Comparison of ENCODE assay signal across 17 cellular contexts in the genomic region with DNA sequence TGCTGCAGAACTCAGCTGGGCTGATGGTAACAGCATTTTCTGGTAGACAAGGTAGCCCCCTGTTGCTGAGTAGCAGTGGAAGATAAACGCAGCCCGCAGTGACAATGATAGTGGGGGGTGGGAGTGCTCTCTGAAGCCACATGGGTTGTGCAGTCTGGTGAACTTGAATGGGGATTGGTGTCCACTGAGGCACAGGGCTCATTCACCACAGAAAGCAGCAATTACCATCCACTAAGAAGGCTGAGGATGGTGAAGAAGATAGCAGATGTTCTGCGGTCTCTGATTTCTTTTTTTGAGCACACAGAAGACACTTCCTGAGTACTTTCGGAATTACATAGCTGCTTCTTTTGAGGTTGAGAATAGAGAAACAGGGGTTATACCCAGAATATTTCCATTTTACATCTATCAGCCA.
DNase-seq lines count a peak whose midpoint lies in the region; ATAC-seq and TF ChIP-seq lines count a peak whose summit lies in the region.
"Had no signal": no experiment of that assay in that cellular context is flagged by ENCODE, and none has a peak within 500 bp of the region (broad histone marks: within the 10 kb centered on the region; RNA-seq: fewer than 3 reads in every experiment).

No MANE protein-coding gene starts in this region.

- ATAC-seq in GM21360 (IDR thresholded peaks at IDR 0.05; ENCODE audit: unreplicated experiment) (peak; percentile 79), HG03039 (IDR thresholded peaks at IDR 0.05; ENCODE audit: unreplicated experiment) (peak; percentile 79), heart right ventricle (no peak)
- ATAC-seq: HCT116 had no signal

- peak overlapping the region; percentile 94 for H3K27ac ChIP-seq in OCI-LY3 (ENCODE audit: low read length)
- H3K27ac ChIP-seq in heart right ventricle = no peak overlapping the region
- H3K27ac ChIP-seq: thoracic aorta had no signal

- no peaks in the 10 kb centered on the region for H3K36me3 ChIP-seq in OCI-LY3 (replicated peaks; ENCODE audit: low read depth, low read length)
- no peaks in the 10 kb centered on the region for H3K36me3 ChIP-seq in heart right ventricle
- H3K36me3 ChIP-seq: thoracic aorta had no signal

- H3K9ac ChIP-seq in OCI-LY3 (ENCODE audit: low read length) = peak overlapping the region; percentile 79

- WGBS in heart right ventricle, 2 donors = 79 to 84% methylated on average over 4 of the region's 4 CpGs

- H3K4me3 ChIP-seq in GM12865 (ENCODE audit: low read depth, low read length) = no peak overlapping the region; the same call in 1 of the 2 replicates
- H3K4me3 ChIP-seq in OCI-LY3 (ENCODE audit: low read length) = peak overlapping the region; percentile 69
- no peak overlapping the region for H3K4me3 ChIP-seq in heart right ventricle
- H3K4me3 ChIP-seq: thoracic aorta had no signal

- H3K4me1 ChIP-seq in OCI-LY3 (ENCODE audit: low read length) (peaks cover 53% of the 10 kb centered on the region), heart right ventricle (no peaks in the 10 kb centered on the region)

- peak overlapping the region; percentile 74 for H3K4me2 ChIP-seq in OCI-LY3 (ENCODE audit: low read length)

- H2AFZ ChIP-seq in OCI-LY3 (ENCODE audit: low read depth, low read length) = no peak overlapping the region

- H4K20me1 ChIP-seq in OCI-LY3 (ENCODE audit: insufficient read depth, low read length) = no peaks in the 10 kb centered on the region

- H3K9me3 ChIP-seq in OCI-LY3 (ENCODE audit: insufficient read depth, low read length) = no peaks in the 10 kb centered on the region
- H3K9me3 ChIP-seq in heart right ventricle = no peaks in the 10 kb centered on the region
- H3K9me3 ChIP-seq: thoracic aorta had no signal

- peak; percentile 89 for DNase-seq in GM12865 (ENCODE audit: low read depth)
- no peak for DNase-seq in NCI-H2196 treated with DMSO at 0.1 percent for 48 hours (lab: John Stamatoyannopoulos, UW; ENCODE audit: unreplicated experiment)
- DNase-seq in heart right ventricle = no peak
- DNase-seq in kidney tubule cell (ENCODE audit: low spot score) = no peak
- DNase-seq in medulla oblongata (ENCODE audit: extremely low spot score) = no peak
- DNase-seq: activated CD4-positive, alpha-beta memory T cell treated with anti-CD3 and anti-CD28 coated beads, Interleukin-2, amount 10 ng/mL, durations not matched to agents 7 days and 5 days; activated naive CD8-positive, alpha-beta T cell treated with anti-CD3 and anti-CD28 coated beads for 36 hours; GF-D8; Karpas-422; mammary epithelial cell; NCI-H524; T-helper 1 cell had no signal

- intact Hi-C loops in heart right ventricle (cut with DNase I) = no loop called here

- H3K27me3 ChIP-seq in OCI-LY3 (ENCODE audit: low read depth, low read length) = no peaks in the 10 kb centered on the region
- H3K27me3 ChIP-seq in heart right ventricle = no peaks in the 10 kb centered on the region

- TF ChIP-seq CTCF in GM12865 (IDR thresholded peaks at IDR 0.05; ENCODE audit: insufficient read depth, low read depth, low read length, missing control alignments) = no peak
- peak; percentile 8; the same call in 1 of the 2 replicates for TF ChIP-seq CTCF in OCI-LY3 (IDR thresholded peaks at IDR 0.05; ENCODE audit: low read depth, low read length)
- no peak for TF ChIP-seq CTCF in heart right ventricle (IDR thresholded peaks at IDR 0.05)

- H3K79me2 ChIP-seq in OCI-LY3 (ENCODE audit: low read length) = no peaks in the 10 kb centered on the region

Comparison
In these comparisons a context has a peak if more than half of its experiments do, and no peak if none do; other contexts are left out.
1. ATAC-seq: peak in GM21360 (single experiment) and HG03039 (single experiment); none in heart right ventricle (0 of 8).